Comparison of ENCODE assay signal across 25 cellular contexts in the genomic region with DNA sequence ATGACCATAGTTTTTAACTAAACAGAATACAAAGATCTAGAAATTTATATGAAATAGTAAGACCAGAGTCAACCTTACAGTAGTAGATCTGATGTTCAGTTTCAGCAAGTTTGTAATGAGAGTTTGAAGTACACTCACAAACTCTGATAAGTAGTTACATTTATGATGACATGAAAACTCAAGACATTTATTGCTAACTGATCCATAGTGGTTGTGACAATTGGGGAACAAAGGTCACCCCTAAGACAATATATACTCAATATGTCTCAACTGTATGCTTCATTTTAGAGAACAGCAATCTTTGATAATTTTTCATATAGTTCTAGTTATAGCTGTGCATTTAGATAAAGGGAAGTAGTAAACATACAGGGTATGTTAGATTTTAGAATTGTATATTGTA. TPM values are rescaled to one million over a fixed set of nuclear protein-coding genes. Genes with fewer than 3 reads are reported as not detected.
DNase-seq lines count a peak whose midpoint lies in the region; ATAC-seq and TF ChIP-seq lines count a peak whose summit lies in the region.
"Had no signal": no experiment of that assay in that cellular context is flagged by ENCODE, and none has a peak within 500 bp of the region (broad histone marks: within the 10 kb centered on the region; RNA-seq: fewer than 3 reads in every experiment).

No MANE protein-coding gene starts in this region.

- H3K27ac ChIP-seq in esophagus muscularis mucosa (replicated peaks in 1 of 4): peak overlapping the region in 3 of 4 donors; percentile 10 to 14 (median 12)
- peak overlapping the region; percentile 74 for H3K27ac ChIP-seq in suprapubic skin
- H3K27ac ChIP-seq: A549, RWPE1 had no signal

- H3K9me3 Mint-ChIP-seq in CD14-positive monocyte (no peaks in the 10 kb centered on the region), nephron (peaks cover 2% of the 10 kb centered on the region)
- no peaks in the 10 kb centered on the region for H3K9me3 Mint-ChIP-seq in activated CD8-positive, alpha-beta memory T cell treated with anti-CD3 and anti-CD28 coated beads, Interleukin-2, amount 10 ng/mL, durations not matched to agents 7 days and 5 days (ENCODE audit: low read depth)
- H3K9me3 Mint-ChIP-seq: CD4-positive, alpha-beta T cell had no signal

- CTCF ChIA-PET in activated CD8-positive, alpha-beta memory T cell treated with anti-CD3 and anti-CD28 coated beads, Interleukin-2, amount 10 ng/mL, durations not matched to agents 7 days and 5 days (lab: Charles Lee): interaction anchor here (1.4 to 3.8 kb wide), 4 partner anchors 119 to 130 kb away, joined by 3 to 27 read pairs (median 18); no protein-coding TSS in a partner anchor

- H3K27me3 Mint-ChIP-seq in CD14-positive monocyte (ENCODE audit: low read depth in 3 of 3) (peaks cover 0 to 3% (median 2%) of the 10 kb centered on the region in 3 donors), nephron (ENCODE audit: low read depth) (no peaks in the 10 kb centered on the region)
- H3K27me3 Mint-ChIP-seq in activated CD8-positive, alpha-beta memory T cell treated with anti-CD3 and anti-CD28 coated beads, Interleukin-2, amount 10 ng/mL, durations not matched to agents 7 days and 5 days: peaks cover 24% of the 10 kb centered on the region

- no peaks in the 10 kb centered on the region for H3K36me3 ChIP-seq in esophagus muscularis mucosa
- no peaks in the 10 kb centered on the region for H3K36me3 ChIP-seq in suprapubic skin

- no peaks in the 10 kb centered on the region for H3K27me3 ChIP-seq in esophagus muscularis mucosa
- no peaks in the 10 kb centered on the region for H3K27me3 ChIP-seq in suprapubic skin

- DNase-seq in CD14-positive monocyte (ENCODE audit: low spot score): no peak
- DNase-seq in esophagus muscularis mucosa (ENCODE audit: extremely low spot score): no peak
- DNase-seq in suprapubic skin (ENCODE audit: low spot score in 2 of 2): no peak
- no peak for DNase-seq in NCI-H2029 treated with DMSO at 0.1 percent for 48 hours (lab: John Stamatoyannopoulos, UW)
- no peak for DNase-seq in activated CD8-positive, alpha-beta memory T cell treated with anti-CD3 and anti-CD28 coated beads for 24 hours
- DNase-seq in activated CD8-positive, alpha-beta memory T cell treated with anti-CD3 and anti-CD28 coated beads, Interleukin-2, amount 10 ng/mL, durations not matched to agents 7 days and 5 days: no peak
- DNase-seq: CD4-positive, alpha-beta T cell; COR-L47; DMS79; H7; NCI-H1092; NCI-H1436 treated with DMSO at 0.1 percent for 48 hours; NCI-H1930; NCI-H226; NCI-H510A treated with DMSO at 0.1 percent for 48 hours; SHP77 treated with DMSO at 0.1 percent for 48 hours had no signal

- no peak for TF ChIP-seq POLR2A in esophagus muscularis mucosa (IDR thresholded peaks at IDR 0.05; ENCODE audit: low read depth)
- TF ChIP-seq POLR2A in suprapubic skin (IDR thresholded peaks at IDR 0.05): no peak

- ATAC-seq in activated CD8-positive, alpha-beta memory T cell treated with anti-CD3 and anti-CD28 coated beads, Interleukin-2, amount 10 ng/mL, durations not matched to agents 7 days and 5 days: no peak
- no peak for ATAC-seq in GM21390 (IDR thresholded peaks at IDR 0.05; ENCODE audit: unreplicated experiment)

- no peak for TF ChIP-seq EP300 in esophagus muscularis mucosa (IDR thresholded peaks at IDR 0.05)
- TF ChIP-seq EP300 in suprapubic skin (IDR thresholded peaks at IDR 0.05): no peak

- peaks cover 18% of the 10 kb centered on the region for H3K4me1 Mint-ChIP-seq in CD14-positive monocyte
- H3K4me1 Mint-ChIP-seq in nephron: peaks cover 34% of the 10 kb centered on the region
- no peaks in the 10 kb centered on the region for H3K4me1 Mint-ChIP-seq in activated CD8-positive, alpha-beta memory T cell treated with anti-CD3 and anti-CD28 coated beads, Interleukin-2, amount 10 ng/mL, durations not matched to agents 7 days and 5 days

- H3K27ac Mint-ChIP-seq in CD14-positive monocyte: peak overlapping the region in 4 of 7 donors; percentile 2 to 91 (median 42)
- peak overlapping the region; percentile 73 to 77 (median 73) for H3K27ac Mint-ChIP-seq in nephron
- no peak overlapping the region for H3K27ac Mint-ChIP-seq in activated CD8-positive, alpha-beta memory T cell treated with anti-CD3 and anti-CD28 coated beads, Interleukin-2, amount 10 ng/mL, durations not matched to agents 7 days and 5 days
- H3K27ac Mint-ChIP-seq: CD4-positive, alpha-beta T cell had no signal

- intact Hi-C loops in CD14-positive monocyte (cut with micrococcal nuclease): loop anchor here in 1 of 2 donors (5.0 kb wide), 1 partner anchor 122 kb away; no protein-coding TSS in a partner anchor
- intact Hi-C loops in esophagus muscularis mucosa (cut with DNase I): loop anchor here (10.0 kb wide), 1 partner anchor 109 kb away; no protein-coding TSS in a partner anchor

- TF ChIP-seq CTCF in CD14-positive monocyte (IDR thresholded peaks at IDR 0.05) (no peak), esophagus muscularis mucosa (IDR thresholded peaks at IDR 0.05) (no peak), nephron (IDR thresholded peaks at IDR 0.05; ENCODE audit: unreplicated experiment in 3 of 3) (no peak), suprapubic skin (IDR thresholded peaks at IDR 0.05) (no peak)

- H3K4me3 Mint-ChIP-seq in CD14-positive monocyte (no peak overlapping the region), nephron (no peak overlapping the region)
- no peak overlapping the region for H3K4me3 Mint-ChIP-seq in activated CD8-positive, alpha-beta memory T cell treated with anti-CD3 and anti-CD28 coated beads, Interleukin-2, amount 10 ng/mL, durations not matched to agents 7 days and 5 days
- H3K4me3 Mint-ChIP-seq: CD4-positive, alpha-beta T cell had no signal

- H3K4me1 ChIP-seq in esophagus muscularis mucosa (peaks cover 0 to 6% (median 0%) of the 10 kb centered on the region in 4 donors), suprapubic skin (no peaks in the 10 kb centered on the region)
- H3K4me1 ChIP-seq: A549 had no signal

- H3K4me3 ChIP-seq in esophagus muscularis mucosa (no peak overlapping the region), suprapubic skin (no peak overlapping the region)
- H3K4me3 ChIP-seq: A549, GM12878, K562 had no signal

- H3K36me3 Mint-ChIP-seq in CD14-positive monocyte (no peaks in the 10 kb centered on the region), nephron (ENCODE audit: low read depth) (no peaks in the 10 kb centered on the region)
- no peaks in the 10 kb centered on the region for H3K36me3 Mint-ChIP-seq in activated CD8-positive, alpha-beta memory T cell treated with anti-CD3 and anti-CD28 coated beads, Interleukin-2, amount 10 ng/mL, durations not matched to agents 7 days and 5 days

- H3K9me3 ChIP-seq in esophagus muscularis mucosa: no peaks in the 10 kb centered on the region
- H3K9me3 ChIP-seq in suprapubic skin: no peaks in the 10 kb centered on the region
- H3K9me3 ChIP-seq: A549 had no signal

RNA-seq across cellular contexts. Expression of a gene that starts 11.1 kb away (rescaled TPM):
- not detected for polyA plus RNA-seq in CD14-positive monocyte
- not detected for total RNA-seq in esophagus muscularis mucosa
- not detected for total RNA-seq in suprapubic skin
- not detected for total RNA-seq in activated CD8-positive, alpha-beta memory T cell treated with anti-CD3 and anti-CD28 coated beads, Interleukin-2, amount 10 ng/mL, durations not matched to agents 7 days and 5 days
- total RNA-seq: CD4-positive, alpha-beta T cell; GM12878; H7; HepG2; HT-29 had no signal
- polyA plus RNA-seq: A549, BJ, GM12878, HepG2 had no signal

RNA-seq across cellular contexts. Expression of a gene that starts 46.6 kb away (rescaled TPM):
- polyA plus RNA-seq in CD14-positive monocyte: not detected
- total RNA-seq in esophagus muscularis mucosa: not detected
- not detected for total RNA-seq in suprapubic skin
- total RNA-seq in activated CD8-positive, alpha-beta memory T cell treated with anti-CD3 and anti-CD28 coated beads, Interleukin-2, amount 10 ng/mL, durations not matched to agents 7 days and 5 days: not detected
- total RNA-seq: CD4-positive, alpha-beta T cell; GM12878; H7; HepG2; HT-29 had no signal
- polyA plus RNA-seq: A549, BJ, GM12878, HepG2 had no signal
